ENCODE assay signal across 8 cellular contexts in genomic region chr3:49722896-49723295, GRCh38. TPM values are rescaled to one million over a fixed set of nuclear protein-coding genes. Genes with fewer than 3 reads are reported as not detected.
DNase-seq lines count a peak whose midpoint lies in the region; ATAC-seq and TF ChIP-seq lines count a peak whose summit lies in the region.

No MANE protein-coding gene starts in this region.

- peaks cover 29% of the 10 kb centered on the region for H3K4me1 Mint-ChIP-seq in T-helper 17 cell

- H3K27ac Mint-ChIP-seq in T-helper 17 cell, result peak overlapping the region; percentile 97

- H3K36me3 Mint-ChIP-seq in T-helper 17 cell (ENCODE audit: low read depth), result no peaks in the 10 kb centered on the region

- no peaks in the 10 kb centered on the region for H3K27me3 Mint-ChIP-seq in T-helper 17 cell

- H3K4me3 Mint-ChIP-seq in T-helper 17 cell, result peak overlapping the region; percentile 93

- no peak for TF ChIP-seq CTCF in GM12865 (IDR thresholded peaks at IDR 0.05; ENCODE audit: insufficient read depth, low read depth, low read length, missing control alignments)
- TF ChIP-seq CTCF in fibroblast of villous mesenchyme (IDR thresholded peaks at IDR 0.05; ENCODE audit: insufficient read depth, low read depth, low read length), result no peak

- intact Hi-C loops in sciatic nerve (cut with DNase I), result no loop called here

- H3K4me3 ChIP-seq in GM12865 (ENCODE audit: low read depth, low read length) (peak overlapping the region; percentile 87), fibroblast of villous mesenchyme (ENCODE audit: low read depth, low read length) (peak overlapping the region; percentile 100)

- no peaks in the 10 kb centered on the region for H3K9me3 ChIP-seq in T-helper 17 cell (ENCODE audit: control insufficient read depth, low read length, poor library complexity, severe bottlenecking)

- DNase-seq in GM12865 (ENCODE audit: low read depth), result no peak
- DNase-seq in T-helper 17 cell, result peak in 1 of 3 donors; percentile 4
- DNase-seq in fibroblast of villous mesenchyme (ENCODE audit: low read depth), result no peak
- peak; percentile 68 for DNase-seq in sciatic nerve (ENCODE audit: low spot score)
- DNase-seq in DMS79 (lab: John Stamatoyannopoulos, UW), result no peak
- DNase-seq in stimulated activated CD4-positive, alpha-beta T cell treated with anti-CD3 and anti-CD28 coated beads, Interleukin-4, amount 100 ng/mL, for 1 hour, result no peak

- no peak for ATAC-seq in T-helper 17 cell
- ATAC-seq in sciatic nerve, result no peak
- ATAC-seq in HG02642 (IDR thresholded peaks at IDR 0.05; ENCODE audit: poor library complexity, unreplicated experiment), result no peak
- no peak for ATAC-seq in GM21528 (IDR thresholded peaks at IDR 0.05; ENCODE audit: low FRiP score, unreplicated experiment)

RNA-seq across cellular contexts. Expression of gene GMPPB, which starts 0.9 kb away (rescaled TPM):
- 10 to 100 TPM; 42.9 to 61.9 TPM for total RNA-seq in T-helper 17 cell
- 30.2 and 31.6 TPM in 2 replicates for total RNA-seq in fibroblast of villous mesenchyme
- 22.0 TPM for total RNA-seq in sciatic nerve

RNA-seq across cellular contexts. Expression of gene AMIGO3, which starts 3.4 kb away (rescaled TPM):
- total RNA-seq in T-helper 17 cell, result under 1 TPM in 1 of 2 donors, not detected in 1; 0.99 TPM
- total RNA-seq in fibroblast of villous mesenchyme, result 0.43 and 1.6 TPM in 2 replicates
- total RNA-seq in sciatic nerve, result not detected

RNA-seq across cellular contexts. Expression of gene RNF123, which starts 33.5 kb away (rescaled TPM):
- 10 to 100 TPM; 37.7 to 45.1 TPM for total RNA-seq in T-helper 17 cell
- total RNA-seq in fibroblast of villous mesenchyme, result 25.8 and 31.5 TPM in 2 replicates
- 37.9 TPM for total RNA-seq in sciatic nerve

RNA-seq across cellular contexts. Expression of gene MST1, which starts 33.6 kb away (rescaled TPM):
- total RNA-seq in T-helper 17 cell (10 to 100 TPM in 1 of 2 donors, 1 to 10 TPM in 1; 7.5 to 11.3 TPM), fibroblast of villous mesenchyme (1.7 and 5.2 TPM in 2 replicates), sciatic nerve (20.6 TPM)

RNA-seq across cellular contexts. Expression of gene APEH, which starts 48.7 kb away (rescaled TPM):
- 10 to 100 TPM; 61.2 to 71.0 TPM for total RNA-seq in T-helper 17 cell
- 104 and 109 TPM in 2 replicates for total RNA-seq in fibroblast of villous mesenchyme
- total RNA-seq in sciatic nerve, result 51.0 TPM
